ENCODE assay signal across 9 cellular contexts in genomic region chr20:44532981-44533331, GRCh38. TPM values are rescaled to one million over a fixed set of nuclear protein-coding genes. Genes with fewer than 3 reads are reported as not detected.
A peak's percentile ranks its signal among the peaks of the same experiment; 100 is the strongest.
DNase-seq lines count a peak whose midpoint lies in the region; ATAC-seq, FAIRE-seq and TF ChIP-seq lines count a peak whose summit lies in the region.
"Had no signal": no experiment of that assay in that cellular context is flagged by ENCODE, and none has a peak within 500 bp of the region (broad histone marks: within the 10 kb centered on the region; RNA-seq: fewer than 3 reads in every experiment).

No MANE protein-coding gene starts in this region.

- H4K20me1 ChIP-seq in BLaER1 = no peaks in the 10 kb centered on the region

- peaks cover 17% of the 10 kb centered on the region for H3K4me1 ChIP-seq in BLaER1
- peaks cover 9% of the 10 kb centered on the region for H3K4me1 ChIP-seq in mesodermal cell (ENCODE audit: control insufficient read depth, insufficient read depth, low read length, poor library complexity, severe bottlenecking)
- H3K4me1 ChIP-seq in pancreas = no peaks in the 10 kb centered on the region

- H3K27me3 ChIP-seq in BLaER1 (peaks cover 29% of the 10 kb centered on the region), pancreas (no peaks in the 10 kb centered on the region)

- no peaks in the 10 kb centered on the region for H3K27me3 Mint-ChIP-seq in central memory CD8-positive, alpha-beta T cell
- H3K27me3 Mint-ChIP-seq in osteocyte (ENCODE audit: unreplicated experiment) = no peaks in the 10 kb centered on the region

- H3K27ac ChIP-seq in BLaER1 = no peak overlapping the region
- H3K27ac ChIP-seq in mesodermal cell (ENCODE audit: low read depth, low read length, severe bottlenecking) = peak overlapping the region; percentile 49
- no peak overlapping the region for H3K27ac ChIP-seq in pancreas
- H3K27ac ChIP-seq in substantia nigra (ENCODE audit: low read depth, low read length, poor library complexity, severe bottlenecking) = no peak overlapping the region

- TF ChIP-seq CTCF in osteocyte (IDR thresholded peaks at IDR 0.05) = no peak
- no peak for TF ChIP-seq CTCF in pancreas (IDR thresholded peaks at IDR 0.05)

- H3K4me3 Mint-ChIP-seq in central memory CD8-positive, alpha-beta T cell = no peak overlapping the region
- H3K4me3 Mint-ChIP-seq in osteocyte (ENCODE audit: unreplicated experiment) = no peak overlapping the region

- no peaks in the 10 kb centered on the region for H3K9me3 Mint-ChIP-seq in central memory CD8-positive, alpha-beta T cell
- H3K9me3 Mint-ChIP-seq in osteocyte (ENCODE audit: unreplicated experiment) = no peaks in the 10 kb centered on the region

- no peak overlapping the region for H3K27ac Mint-ChIP-seq in central memory CD8-positive, alpha-beta T cell (ENCODE audit: low read depth)
- H3K27ac Mint-ChIP-seq in osteocyte (ENCODE audit: unreplicated experiment) = no peak overlapping the region

- H3K9ac ChIP-seq in BLaER1 = no peak overlapping the region

- H3K4me3 ChIP-seq in BLaER1 (no peak overlapping the region), mesodermal cell (ENCODE audit: extremely low read depth, insufficient read depth, low read length, poor library complexity, severe bottlenecking) (peak overlapping the region; percentile 74), pancreas (peak overlapping the region in 1 of 4 donors; percentile 95)

- intact Hi-C loops in pancreas (cut with DNase I) = no loop called here

- 0 out of 2 replicates have a peak overlapping the region, but pooled peaks have one; percentile 89 for H3K4me2 ChIP-seq in BLaER1

- no peak for FAIRE-seq in pancreas (lab: Jason Lieb, UNC)

- DNase-seq in LHCN-M2 (ENCODE audit: low read depth) (peak; percentile 18), osteocyte (ENCODE audit: extremely low spot score, unreplicated experiment) (no peak), pancreas (no peak), substantia nigra (lab: John Stamatoyannopoulos, UW) (no peak)
- DNase-seq in central memory CD8-positive, alpha-beta T cell (ENCODE audit: low spot score in 2 of 2) = no peak
- DNase-seq: stimulated activated CD4-positive, alpha-beta T cell treated with anti-CD3 and anti-CD28 coated beads, Interleukin-4, amount 100 ng/mL, for 1 hour had no signal

- H3K4me1 Mint-ChIP-seq in central memory CD8-positive, alpha-beta T cell = peaks cover 6% of the 10 kb centered on the region
- peaks cover 4% of the 10 kb centered on the region for H3K4me1 Mint-ChIP-seq in osteocyte (ENCODE audit: unreplicated experiment)

- 63 to 100% methylated on average over 1 of the region's 2 CpGs for WGBS in mesodermal cell (ENCODE audit: insufficient coverage in 2 of 2), 2 experiments
- 77 to 84% methylated on average over 2 of the region's 2 CpGs for WGBS in pancreas, 2 donors

- peaks cover 2% of the 10 kb centered on the region for H3K36me3 Mint-ChIP-seq in central memory CD8-positive, alpha-beta T cell (ENCODE audit: insufficient read depth)
- H3K36me3 Mint-ChIP-seq in osteocyte (ENCODE audit: unreplicated experiment) = no peaks in the 10 kb centered on the region

- H3K36me3 ChIP-seq in BLaER1 (no peaks in the 10 kb centered on the region), mesodermal cell (ENCODE audit: control insufficient read depth, insufficient read depth, low read length) (no peaks in the 10 kb centered on the region), pancreas (no peaks in the 10 kb centered on the region)

- peak; percentile 34 for ATAC-seq in central memory CD8-positive, alpha-beta T cell (replicated peaks; ENCODE audit: extremely low read depth, poor library complexity, severe bottlenecking)
- ATAC-seq in pancreas (no peak), HG02840 (IDR thresholded peaks at IDR 0.05; ENCODE audit: low FRiP score, unreplicated experiment) (no peak)

- no peaks in the 10 kb centered on the region for H3K9me3 ChIP-seq in BLaER1
- H3K9me3 ChIP-seq in mesodermal cell (ENCODE audit: control insufficient read depth, low read length) = peaks cover 3% of the 10 kb centered on the region
- H3K9me3 ChIP-seq in pancreas = no peaks in the 10 kb centered on the region

RNA-seq across cellular contexts. Expression of gene SERINC3, which starts 11.1 kb away (rescaled TPM):
- total RNA-seq in LHCN-M2 (2014; rRNA removed) (60.1 and 70.8 TPM in 2 replicates), osteocyte (121 and 125 TPM in 2 replicates), pancreas (10 to 100 TPM; 29.4 to 52.1 (median 39.1) TPM)
- polyA plus RNA-seq in LHCN-M2 (2012) = 65.5 TPM
- polyA plus RNA-seq in mesodermal cell (2013, experiment 1 of 2) = 105 TPM
- 96.5 TPM for polyA plus RNA-seq in mesodermal cell (2013, experiment 2 of 2)
- 10 to 100 TPM; 14.5 to 26.5 TPM for polyA plus RNA-seq in pancreas

RNA-seq across cellular contexts. Expression of gene PKIG, which starts 49.4 kb away (rescaled TPM):
- total RNA-seq in LHCN-M2 (2014; rRNA removed) = 9.8 and 11.1 TPM in 2 replicates
- 14.6 TPM for polyA plus RNA-seq in LHCN-M2 (2012)
- 131 TPM for polyA plus RNA-seq in mesodermal cell (2013, experiment 1 of 2)
- 125 TPM for polyA plus RNA-seq in mesodermal cell (2013, experiment 2 of 2)
- 26.0 and 29.5 TPM in 2 replicates for total RNA-seq in osteocyte
- 10 to 100 TPM; 10.6 to 15.8 (median 12.6) TPM for total RNA-seq in pancreas
- 10 to 100 TPM; 20.3 to 40.2 TPM for polyA plus RNA-seq in pancreas

RNA-seq across cellular contexts. Expression of gene TTPAL, which starts 57.3 kb away (rescaled TPM):
- 19.9 and 20.6 TPM in 2 replicates for total RNA-seq in LHCN-M2 (2014; rRNA removed)
- polyA plus RNA-seq in LHCN-M2 (2012) = 7.3 TPM
- 7.4 TPM for polyA plus RNA-seq in mesodermal cell (2013, experiment 1 of 2)
- 7.3 TPM for polyA plus RNA-seq in mesodermal cell (2013, experiment 2 of 2)
- 18.9 and 20.8 TPM in 2 replicates for total RNA-seq in osteocyte
- total RNA-seq in pancreas = 1 to 10 TPM; 5.0 to 8.2 (median 6.9) TPM
- polyA plus RNA-seq in pancreas = 1 to 10 TPM; 3.1 to 4.6 TPM
